8 cellular contexts compared by ENCODE assay signal in genomic region chr20:2663887-2664719, GRCh38. TPM values are rescaled to one million over a fixed set of nuclear protein-coding genes. Genes with fewer than 3 reads are reported as not detected.
DNase-seq lines count a peak whose midpoint lies in the region; ATAC-seq and TF ChIP-seq lines count a peak whose summit lies in the region.

Gene IDH3B (minus strand): TSS chr20:2664216. CDS start chr20:2664188, 28 bp downstream.

- H3K9ac ChIP-seq in SK-N-MC (ENCODE audit: insufficient read length) = peak within 1 kb of the TSS; percentile 95

- POLR2A ChIA-PET in HEK293 (lab: Yijun Ruan, JAX) = interaction anchor here (0.7 to 13.4 kb wide), 7 partner anchors 10 to 193 kb away, joined by 3 to 133 read pairs (median 4); partner anchors contain the start of genes NOP56 and SNRPB

- H3K4me3 ChIP-seq in HEK293 (ENCODE audit: low read depth, low read length) (peak within 1 kb of the TSS; percentile 78), SK-N-MC (peak within 1 kb of the TSS; percentile 90), gastroesophageal sphincter (peak within 1 kb of the TSS; percentile 73 to 79)

- H3K9me3 Mint-ChIP-seq in activated naive CD4-positive, alpha-beta T cell treated with anti-CD3 and anti-CD28 coated beads, Interleukin-2, amount 10 ng/mL, durations not matched to agents 7 days and 5 days = no peaks in the 10 kb centered on the region

- peak; percentile 99 for ATAC-seq in gastroesophageal sphincter

- H3K27me3 ChIP-seq in gastroesophageal sphincter = no peaks in the 10 kb centered on the region

- WGBS in gastroesophageal sphincter (ENCODE audit: low coverage in 1 of 2), 2 donors = 1 to 6% methylated on average over 28 to 30 of the region's 49 CpGs

- TF ChIP-seq CTCF in HEK293 (tag by site-specific recombination; IDR thresholded peaks at IDR 0.05) (no peak), gastroesophageal sphincter (IDR thresholded peaks at IDR 0.05) (peak in 1 of 4 experiments; percentile 17)

- no peaks in the 10 kb centered on the region for H3K9me3 ChIP-seq in HEK293 (ENCODE audit: control insufficient read depth, insufficient read depth, low read depth, low read length)
- H3K9me3 ChIP-seq in SK-N-MC (ENCODE audit: low read depth, low read length) = no peaks in the 10 kb centered on the region
- no peaks in the 10 kb centered on the region for H3K9me3 ChIP-seq in gastroesophageal sphincter

- H3K36me3 ChIP-seq in HEK293 (ENCODE audit: control insufficient read depth in 2 of 2, insufficient read depth in 1 of 2, low read length in 2 of 2) = peaks cover 25 to 43% of the 10 kb centered on the region in 2 experiments; a peak in 2 of 3 replicates
- peaks cover 18% of the 10 kb centered on the region for H3K36me3 ChIP-seq in SK-N-MC (ENCODE audit: insufficient read depth, low read length)
- peaks cover 0 to 38% of the 10 kb centered on the region in 2 donors for H3K36me3 ChIP-seq in gastroesophageal sphincter

- DNase-seq in GDM1 (lab: John Stamatoyannopoulos, UW) = peak; percentile 80
- peak; percentile 95 for DNase-seq in NAMALWA (ENCODE audit: low spot score)
- peak; percentile 69 for DNase-seq in SK-N-MC (ENCODE audit: low read depth, low spot score)
- peak; percentile 96 for DNase-seq in activated naive CD4-positive, alpha-beta T cell treated with anti-CD3 and anti-CD28 coated beads, Interleukin-2, amount 10 ng/mL, durations not matched to agents 7 days and 5 days
- peak; percentile 72 for DNase-seq in non-pigmented ciliary epithelial cell (ENCODE audit: low read depth)
- peak; percentile 97 for DNase-seq in superior temporal gyrus (ENCODE audit: extremely low spot score)

- H3K27ac ChIP-seq in HEK293 (ENCODE audit: extremely low read depth, low read depth, low read length) (peak within 1 kb of the TSS; percentile 84), SK-N-MC (peak within 1 kb of the TSS; percentile 97), gastroesophageal sphincter (peak within 1 kb of the TSS; percentile 82 to 94 (median 90))

- peak; percentile 53 to 76 for TF ChIP-seq POLR2A in gastroesophageal sphincter (IDR thresholded peaks at IDR 0.05)

- H3K4me1 Mint-ChIP-seq in activated naive CD4-positive, alpha-beta T cell treated with anti-CD3 and anti-CD28 coated beads, Interleukin-2, amount 10 ng/mL, durations not matched to agents 7 days and 5 days = peaks cover 32% of the 10 kb centered on the region

- peak within 1 kb of the TSS; percentile 95 for H3K27ac Mint-ChIP-seq in activated naive CD4-positive, alpha-beta T cell treated with anti-CD3 and anti-CD28 coated beads, Interleukin-2, amount 10 ng/mL, durations not matched to agents 7 days and 5 days

- peaks cover 27% of the 10 kb centered on the region for H3K36me3 Mint-ChIP-seq in activated naive CD4-positive, alpha-beta T cell treated with anti-CD3 and anti-CD28 coated beads, Interleukin-2, amount 10 ng/mL, durations not matched to agents 7 days and 5 days

- H3K4me1 ChIP-seq in HEK293 (ENCODE audit: control insufficient read depth, insufficient read depth, low read length) (peaks cover 8% of the 10 kb centered on the region), gastroesophageal sphincter (peaks cover 0 to 26% (median 10%) of the 10 kb centered on the region in 3 donors)

- CTCF ChIA-PET in HEK293 (lab: Yijun Ruan, JAX) = interaction anchor here (0.5 to 2.0 kb wide), 6 partner anchors 8 to 143 kb away, joined by 3 to 4 read pairs (median 3); no protein-coding TSS in a partner anchor
- CTCF ChIA-PET in activated naive CD4-positive, alpha-beta T cell treated with anti-CD3 and anti-CD28 coated beads, Interleukin-2, amount 10 ng/mL, durations not matched to agents 7 days and 5 days (lab: Charles Lee) = interaction anchor here (2.1 kb wide), 1 partner anchor 9 kb away, joined by 6 read pairs; no protein-coding TSS in a partner anchor

- TF ChIP-seq EP300 in gastroesophageal sphincter (IDR thresholded peaks at IDR 0.05) = no peak

- peak within 1 kb of the TSS; percentile 90 for H3K4me3 Mint-ChIP-seq in activated naive CD4-positive, alpha-beta T cell treated with anti-CD3 and anti-CD28 coated beads, Interleukin-2, amount 10 ng/mL, durations not matched to agents 7 days and 5 days

- H3K27me3 Mint-ChIP-seq in activated naive CD4-positive, alpha-beta T cell treated with anti-CD3 and anti-CD28 coated beads, Interleukin-2, amount 10 ng/mL, durations not matched to agents 7 days and 5 days = no peaks in the 10 kb centered on the region

TF ChIP-seq in HEK293, 187 proteins besides CTCF, POLR2A, EP300 and RAD21 (continues in another document):
- TF ChIP-seq ZNF10 (tag by site-specific recombination; IDR thresholded peaks at IDR 0.05) (no peak), ZFP69B (tag by site-specific recombination; IDR thresholded peaks at IDR 0.05) (no peak), ZNF704 (tag by site-specific recombination; IDR thresholded peaks at IDR 0.05) (no peak), ZFP41 (tag by site-specific recombination; IDR thresholded peaks at IDR 0.05; ENCODE audit: borderline replicate concordance) (no peak), ZBTB7A (tag by site-specific recombination; IDR thresholded peaks at IDR 0.05; ENCODE audit: low read depth) (no peak), ZFHX2 (tag by site-specific recombination; conservative IDR thresholded peaks at IDR 0.05) (peak; percentile 31; the same call in 1 of the 2 replicates), SP3 (tag by site-specific recombination; IDR thresholded peaks at IDR 0.05) (peak; percentile 56; the same call in 1 of the 2 replicates), ZNF513 (tag by site-specific recombination; IDR thresholded peaks at IDR 0.05) (no peak), ZNF571 (tag by site-specific recombination; IDR thresholded peaks at IDR 0.05) (no peak), ZBTB49 (tag by site-specific recombination; IDR thresholded peaks at IDR 0.05; ENCODE audit: low read depth) (no peak), ZBTB26 (tag by site-specific recombination; optimal IDR thresholded peaks at IDR 0.05) (peak; percentile 74), YY2 (tag by site-specific recombination; IDR thresholded peaks at IDR 0.05) (peak; percentile 98), ZNF629 (tag by site-specific recombination; IDR thresholded peaks at IDR 0.05) (peak; percentile 86)

RNA-seq across cellular contexts. Expression of gene IDH3B, which starts in this region (rescaled TPM):
- 100 to 1,000 TPM; 103 to 158 (median 116) TPM for total RNA-seq in gastroesophageal sphincter

Comparison
In these comparisons a context has a peak if more than half of its experiments do, and no peak if none do; other contexts are left out.
1. Peak in every context shown above with its lines: DNase-seq, ATAC-seq, H3K4me3 ChIP-seq and H3K27ac ChIP-seq.